Comparison of ENCODE assay signal across 14 cellular contexts in genomic region chr21:42077685-42078238, GRCh38. TPM values are rescaled to one million over a fixed set of nuclear protein-coding genes. Genes with fewer than 3 reads are reported as not detected.
DNase-seq lines count a peak whose midpoint lies in the region; ATAC-seq and TF ChIP-seq lines count a peak whose summit lies in the region.
"Not testable (repeated sequence)": the region's sequence is repeated elsewhere in the genome, so short reads cannot be mapped to it uniquely, and the experiment has no call there.
"Had no signal": no experiment of that assay in that cellular context is flagged by ENCODE, and none has a peak within 500 bp of the region (broad histone marks: within the 10 kb centered on the region; RNA-seq: fewer than 3 reads in every experiment).

No MANE protein-coding gene starts in this region.

- H3K79me2 ChIP-seq in OCI-LY3 (ENCODE audit: low read length) = not testable (repeated sequence)

- H3K4me1 ChIP-seq in OCI-LY3 (ENCODE audit: low read length) = peaks cover 21% of the 10 kb centered on the region

- not testable (repeated sequence) for H3K9me3 Mint-ChIP-seq in natural killer cell treated with Interleukin-12 subunit alpha and Interleukin-12 subunit beta and Interleukin-15 and Interleukin-18, amount 100 ng/mL, for 72 hours

- not testable (repeated sequence) for H2AFZ ChIP-seq in OCI-LY3 (ENCODE audit: low read depth, low read length)

- H3K4me1 Mint-ChIP-seq in natural killer cell treated with Interleukin-12 subunit alpha and Interleukin-12 subunit beta and Interleukin-15 and Interleukin-18, amount 100 ng/mL, for 72 hours (ENCODE audit: low read depth in 2 of 2) = not testable (repeated sequence)

- peak overlapping the region; percentile 32 for H3K4me2 ChIP-seq in OCI-LY3 (ENCODE audit: low read length)

- not testable (repeated sequence) for H3K9me3 ChIP-seq in OCI-LY3 (ENCODE audit: insufficient read depth, low read length)

- peaks cover 2 to 15% of the 10 kb centered on the region in 2 donors for H3K27me3 Mint-ChIP-seq in natural killer cell treated with Interleukin-12 subunit alpha and Interleukin-12 subunit beta and Interleukin-15 and Interleukin-18, amount 100 ng/mL, for 72 hours

- H3K36me3 Mint-ChIP-seq in natural killer cell treated with Interleukin-12 subunit alpha and Interleukin-12 subunit beta and Interleukin-15 and Interleukin-18, amount 100 ng/mL, for 72 hours = not testable (repeated sequence)

- H3K36me3 ChIP-seq in OCI-LY3 (replicated peaks; ENCODE audit: low read depth, low read length) = not testable (repeated sequence)

- TF ChIP-seq CTCF in GM12865 (IDR thresholded peaks at IDR 0.05; ENCODE audit: insufficient read depth, low read depth, low read length, missing control alignments); OCI-LY3 (IDR thresholded peaks at IDR 0.05; ENCODE audit: low read depth, low read length): not testable (repeated sequence)

- DNase-seq in GM12865 (ENCODE audit: low read depth) = peak; percentile 90
- DNase-seq in natural killer cell treated with Interleukin-12 subunit alpha and Interleukin-12 subunit beta and Interleukin-15 and Interleukin-18, amount 100 ng/mL, for 72 hours (ENCODE audit: low spot score) = not testable (repeated sequence)

- ATAC-seq in GM18873 (IDR thresholded peaks at IDR 0.05; ENCODE audit: low FRiP score, unreplicated experiment) = peak; percentile 91
- ATAC-seq in GM19463 (IDR thresholded peaks at IDR 0.05; ENCODE audit: unreplicated experiment) = peak; percentile 93
- ATAC-seq in GM21825 (IDR thresholded peaks at IDR 0.05; ENCODE audit: unreplicated experiment) = peak; percentile 84
- peak; percentile 67 for ATAC-seq in HG03039 (IDR thresholded peaks at IDR 0.05; ENCODE audit: unreplicated experiment)
- ATAC-seq in HG03439 (IDR thresholded peaks at IDR 0.05; ENCODE audit: unreplicated experiment) = peak; percentile 71
- ATAC-seq in natural killer cell treated with Interleukin-12 subunit alpha and Interleukin-12 subunit beta and Interleukin-15 and Interleukin-18, amount 100 ng/mL, for 72 hours = peak; percentile 46 to 60

- not testable (repeated sequence) for H4K20me1 ChIP-seq in OCI-LY3 (ENCODE audit: insufficient read depth, low read length)

- not testable (repeated sequence) for H3K27ac ChIP-seq in OCI-LY3 (ENCODE audit: low read length)

- H3K9ac ChIP-seq in OCI-LY3 (ENCODE audit: low read length) = not testable (repeated sequence)

- H3K27me3 ChIP-seq in OCI-LY3 (ENCODE audit: low read depth, low read length) = not testable (repeated sequence)

- not testable (repeated sequence) for H3K4me3 ChIP-seq in GM12865 (ENCODE audit: low read depth, low read length); OCI-LY3 (ENCODE audit: low read length)

- H3K27ac Mint-ChIP-seq in natural killer cell treated with Interleukin-12 subunit alpha and Interleukin-12 subunit beta and Interleukin-15 and Interleukin-18, amount 100 ng/mL, for 72 hours = not testable (repeated sequence)

- not testable (repeated sequence) for H3K4me3 Mint-ChIP-seq in natural killer cell treated with Interleukin-12 subunit alpha and Interleukin-12 subunit beta and Interleukin-15 and Interleukin-18, amount 100 ng/mL, for 72 hours

RNA-seq across cellular contexts. Expression of gene UMODL1, which starts 6.6 kb away (rescaled TPM):
- not detected for total RNA-seq in natural killer cell treated with Interleukin-12 subunit alpha and Interleukin-12 subunit beta and Interleukin-15 and Interleukin-18, amount 100 ng/mL, for 72 hours
- total RNA-seq: activated T-helper 2 cell treated with anti-CD3 and anti-CD28 coated beads, Interferon-gamma antibody, Interleukin-2, Interleukin-4, amounts not matched to agents 10 μg/mL and 5 μg/mL and 100 μg/mL, durations not matched to agents 14 hours and 24 hours and 36 hours; dermis microvascular lymphatic vessel endothelial cell; mucosa of gallbladder; omental fat pad; PC-3; uterus had no signal
